Comparison of ENCODE assay signal across 12 cellular contexts in genomic region chr18:10928971-10929373, GRCh38.
DNase-seq lines count a peak whose midpoint lies in the region; ATAC-seq and TF ChIP-seq lines count a peak whose summit lies in the region.
"Had no signal": no experiment of that assay in that cellular context is flagged by ENCODE, and none has a peak within 500 bp of the region (broad histone marks: within the 10 kb centered on the region; RNA-seq: fewer than 3 reads in every experiment).

No MANE protein-coding gene starts in this region.

- no peak overlapping the region for H3K4me3 ChIP-seq in astrocyte of the cerebellum (ENCODE audit: low read depth, low read length)
- H3K4me3 ChIP-seq: lung, PC-9 had no signal

- TF ChIP-seq CTCF in astrocyte of the cerebellum (IDR thresholded peaks at IDR 0.05; ENCODE audit: low read depth, low read length, missing control alignments): no peak

- DNase-seq in DMS79 treated with DMSO at 0.1 percent for 48 hours (lab: John Stamatoyannopoulos, UW) (peak; percentile 82), astrocyte of the cerebellum (ENCODE audit: low read depth) (peak; percentile 85), NCI-H524 (lab: John Stamatoyannopoulos, UW) (no peak), NCI-H82 (lab: John Stamatoyannopoulos, UW) (no peak)
- DNase-seq in activated CD4-positive, alpha-beta T cell treated with anti-CD3 and anti-CD28 coated beads for 36 hours: no peak
- DNase-seq: activated CD8-positive, alpha-beta memory T cell treated with anti-CD3 and anti-CD28 coated beads, Interleukin-2, amount 10 ng/mL, durations not matched to agents 7 days and 5 days; PC-9 had no signal

- ATAC-seq in GM19452 (IDR thresholded peaks at IDR 0.05; ENCODE audit: unreplicated experiment) (peak; percentile 58), HG03280 (IDR thresholded peaks at IDR 0.05; ENCODE audit: unreplicated experiment) (peak; percentile 68), HG03442 (IDR thresholded peaks at IDR 0.05; ENCODE audit: unreplicated experiment) (no peak)
- no peak for ATAC-seq in activated CD4-positive, alpha-beta T cell treated with anti-CD3 and anti-CD28 coated beads for 36 hours
- ATAC-seq: activated CD8-positive, alpha-beta memory T cell treated with anti-CD3 and anti-CD28 coated beads, Interleukin-2, amount 10 ng/mL, durations not matched to agents 7 days and 5 days had no signal

- CTCF ChIA-PET in activated CD4-positive, alpha-beta T cell treated with anti-CD3 and anti-CD28 coated beads for 36 hours (lab: Charles Lee): no interaction called here

- POLR2A ChIA-PET in activated CD4-positive, alpha-beta T cell treated with anti-CD3 and anti-CD28 coated beads for 36 hours (lab: Charles Lee): no interaction called here

- no peaks in the 10 kb centered on the region for H3K9me3 Mint-ChIP-seq in activated CD4-positive, alpha-beta T cell treated with anti-CD3 and anti-CD28 coated beads for 36 hours (ENCODE audit: low read depth)
- H3K9me3 Mint-ChIP-seq: type B pancreatic cell had no signal

- intact Hi-C loops in activated CD4-positive, alpha-beta T cell treated with anti-CD3 and anti-CD28 coated beads for 36 hours (cut with DNase I, micrococcal nuclease): no loop called here

- H3K4me3 Mint-ChIP-seq in activated CD4-positive, alpha-beta T cell treated with anti-CD3 and anti-CD28 coated beads for 36 hours: no peak overlapping the region
- H3K4me3 Mint-ChIP-seq: activated CD8-positive, alpha-beta memory T cell treated with anti-CD3 and anti-CD28 coated beads, Interleukin-2, amount 10 ng/mL, durations not matched to agents 7 days and 5 days; type B pancreatic cell had no signal

- no peaks in the 10 kb centered on the region for H3K4me1 Mint-ChIP-seq in activated CD4-positive, alpha-beta T cell treated with anti-CD3 and anti-CD28 coated beads for 36 hours
- H3K4me1 Mint-ChIP-seq: activated CD8-positive, alpha-beta memory T cell treated with anti-CD3 and anti-CD28 coated beads, Interleukin-2, amount 10 ng/mL, durations not matched to agents 7 days and 5 days had no signal

- no peak overlapping the region for H3K27ac Mint-ChIP-seq in activated CD4-positive, alpha-beta T cell treated with anti-CD3 and anti-CD28 coated beads for 36 hours
- H3K27ac Mint-ChIP-seq: activated CD8-positive, alpha-beta memory T cell treated with anti-CD3 and anti-CD28 coated beads, Interleukin-2, amount 10 ng/mL, durations not matched to agents 7 days and 5 days; type B pancreatic cell had no signal

- in situ Hi-C loops in astrocyte of the cerebellum (cut with HindIII; ENCODE audit: low sequenced_read_pairs): no loop called here

- no peaks in the 10 kb centered on the region for H3K36me3 Mint-ChIP-seq in activated CD4-positive, alpha-beta T cell treated with anti-CD3 and anti-CD28 coated beads for 36 hours (ENCODE audit: low read depth)
- H3K36me3 Mint-ChIP-seq: activated CD8-positive, alpha-beta memory T cell treated with anti-CD3 and anti-CD28 coated beads, Interleukin-2, amount 10 ng/mL, durations not matched to agents 7 days and 5 days; type B pancreatic cell had no signal

- peaks cover 7% of the 10 kb centered on the region for H3K27me3 Mint-ChIP-seq in activated CD4-positive, alpha-beta T cell treated with anti-CD3 and anti-CD28 coated beads for 36 hours
- H3K27me3 Mint-ChIP-seq: type B pancreatic cell had no signal

Comparison
In these comparisons a context has a peak if more than half of its experiments do, and no peak if none do; other contexts are left out.
1. DNase-seq: peak in DMS79 treated with DMSO at 0.1 percent for 48 hours (single experiment) and astrocyte of the cerebellum (single experiment); none in NCI-H524 (0 of 2), activated CD4-positive, alpha-beta T cell treated with anti-CD3 and anti-CD28 coated beads for 36 hours (single experiment) and NCI-H82 (single experiment).
2. ATAC-seq: peak in GM19452 (single experiment) and HG03280 (single experiment); none in activated CD4-positive, alpha-beta T cell treated with anti-CD3 and anti-CD28 coated beads for 36 hours (single experiment) and HG03442 (single experiment).